8 cellular contexts compared by ENCODE assay signal in the genomic region with DNA sequence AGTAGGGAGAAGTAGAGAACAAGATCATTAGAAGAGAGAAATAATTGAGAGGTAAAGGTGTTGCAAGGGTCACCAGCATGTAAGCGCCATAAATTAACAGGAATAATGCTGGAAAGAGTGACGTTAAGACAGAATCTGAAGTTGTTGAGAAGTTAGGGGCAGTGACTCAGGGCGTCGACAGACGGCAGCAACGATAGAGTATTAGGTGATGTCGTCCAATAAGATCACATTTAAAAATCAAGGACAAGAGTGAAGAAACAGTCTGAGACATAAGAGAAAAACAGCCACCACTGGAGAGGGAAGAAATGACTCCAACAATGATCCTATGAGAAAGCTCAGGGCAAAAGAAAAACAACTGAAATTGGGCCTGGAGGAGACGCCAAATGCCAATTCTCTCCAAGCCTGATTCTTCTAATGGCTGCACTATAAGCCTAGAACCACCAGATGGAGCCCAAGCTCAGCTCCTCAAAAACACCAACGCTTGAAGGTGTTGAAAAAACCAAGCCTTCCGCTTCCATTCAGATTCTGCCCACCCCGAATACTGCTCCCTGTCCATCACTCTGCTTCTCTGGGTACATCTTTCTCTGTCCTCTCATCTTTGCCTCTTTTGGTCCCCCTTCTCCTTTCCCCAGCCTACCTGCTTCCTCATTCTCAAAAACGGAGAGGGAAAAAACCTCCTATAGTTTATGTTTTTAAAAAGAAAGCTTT.
DNase-seq lines count a peak whose midpoint lies in the region; ATAC-seq and TF ChIP-seq lines count a peak whose summit lies in the region.

No MANE protein-coding gene starts in this region.

- ATAC-seq in SK-N-SH treated with all-trans-retinoic acid at 6 μM for 48 hours (peak; percentile 55), HG03045 (IDR thresholded peaks at IDR 0.05; ENCODE audit: unreplicated experiment) (no peak)

- no peaks in the 10 kb centered on the region for H3K27me3 Mint-ChIP-seq in activated naive CD8-positive, alpha-beta T cell
- H3K27me3 Mint-ChIP-seq in glutamatergic neuron (ENCODE audit: unreplicated experiment), result peaks cover 4% of the 10 kb centered on the region

- peak; percentile 86 for TF ChIP-seq CTCF in glutamatergic neuron (IDR thresholded peaks at IDR 0.05; ENCODE audit: partially characterized antibody, unreplicated experiment)

- H3K4me3 Mint-ChIP-seq in activated naive CD8-positive, alpha-beta T cell, result no peak overlapping the region
- H3K4me3 Mint-ChIP-seq in glutamatergic neuron (ENCODE audit: unreplicated experiment), result peak overlapping the region; percentile 19

- H3K27ac Mint-ChIP-seq in activated naive CD8-positive, alpha-beta T cell, result peak overlapping the region; percentile 19
- H3K27ac Mint-ChIP-seq in glutamatergic neuron (ENCODE audit: unreplicated experiment), result peak overlapping the region; percentile 44

- no peaks in the 10 kb centered on the region for H3K9me3 Mint-ChIP-seq in activated naive CD8-positive, alpha-beta T cell (ENCODE audit: low read depth)
- peaks cover 8% of the 10 kb centered on the region for H3K9me3 Mint-ChIP-seq in glutamatergic neuron (ENCODE audit: unreplicated experiment)

- H3K36me3 Mint-ChIP-seq in activated naive CD8-positive, alpha-beta T cell, result peaks cover 2% of the 10 kb centered on the region
- peaks cover 5% of the 10 kb centered on the region for H3K36me3 Mint-ChIP-seq in glutamatergic neuron (ENCODE audit: unreplicated experiment)

- peak; percentile 85 for DNase-seq in ELF-1 (ENCODE audit: low read depth, low spot score)
- DNase-seq in NAMALWA (ENCODE audit: low spot score), result peak; percentile 83
- peak; percentile 54 for DNase-seq in glutamatergic neuron
- DNase-seq in pons (ENCODE audit: low spot score), result peak; percentile 80
- DNase-seq in HPDE6-E6E7 (ENCODE audit: extremely low spot score), result no peak

- peaks cover 41% of the 10 kb centered on the region for H3K4me1 Mint-ChIP-seq in activated naive CD8-positive, alpha-beta T cell (ENCODE audit: low read depth)
- peaks cover 42% of the 10 kb centered on the region for H3K4me1 Mint-ChIP-seq in glutamatergic neuron (ENCODE audit: low read depth, unreplicated experiment)

TF ChIP-seq in SK-N-SH treated with all-trans-retinoic acid at 6 μM for 48 hours, 23 proteins besides CTCF, POLR2A, EP300 and RAD21:
- TF ChIP-seq ESRRG (CRISPR knock-in tag; IDR thresholded peaks at IDR 0.05) (no peak), TCF4 (CRISPR knock-in tag; IDR thresholded peaks at IDR 0.05; ENCODE audit: borderline replicate concordance) (no peak), PPARA (CRISPR knock-in tag; IDR thresholded peaks at IDR 0.05; ENCODE audit: borderline replicate concordance) (no peak), SNAI2 (CRISPR knock-in tag; IDR thresholded peaks at IDR 0.05) (no peak)
- TF ChIP-seq, protein P1, sequence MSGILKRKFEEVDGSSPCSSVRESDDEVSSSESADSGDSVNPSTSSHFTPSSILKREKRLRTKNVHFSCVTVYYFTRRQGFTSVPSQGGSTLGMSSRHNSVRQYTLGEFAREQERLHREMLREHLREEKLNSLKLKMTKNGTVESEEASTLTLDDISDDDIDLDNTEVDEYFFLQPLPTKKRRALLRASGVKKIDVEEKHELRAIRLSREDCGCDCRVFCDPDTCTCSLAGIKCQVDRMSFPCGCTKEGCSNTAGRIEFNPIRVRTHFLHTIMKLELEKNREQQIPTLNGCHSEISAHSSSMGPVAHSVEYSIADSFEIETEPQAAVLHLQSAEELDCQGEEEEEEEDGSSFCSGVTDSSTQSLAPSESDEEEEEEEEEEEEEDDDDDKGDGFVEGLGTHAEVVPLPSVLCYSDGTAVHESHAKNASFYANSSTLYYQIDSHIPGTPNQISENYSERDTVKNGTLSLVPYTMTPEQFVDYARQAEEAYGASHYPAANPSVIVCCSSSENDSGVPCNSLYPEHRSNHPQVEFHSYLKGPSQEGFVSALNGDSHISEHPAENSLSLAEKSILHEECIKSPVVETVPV (CRISPR knock-in tag; IDR thresholded peaks at IDR 0.05), result no peak
- TF ChIP-seq, protein P2, sequence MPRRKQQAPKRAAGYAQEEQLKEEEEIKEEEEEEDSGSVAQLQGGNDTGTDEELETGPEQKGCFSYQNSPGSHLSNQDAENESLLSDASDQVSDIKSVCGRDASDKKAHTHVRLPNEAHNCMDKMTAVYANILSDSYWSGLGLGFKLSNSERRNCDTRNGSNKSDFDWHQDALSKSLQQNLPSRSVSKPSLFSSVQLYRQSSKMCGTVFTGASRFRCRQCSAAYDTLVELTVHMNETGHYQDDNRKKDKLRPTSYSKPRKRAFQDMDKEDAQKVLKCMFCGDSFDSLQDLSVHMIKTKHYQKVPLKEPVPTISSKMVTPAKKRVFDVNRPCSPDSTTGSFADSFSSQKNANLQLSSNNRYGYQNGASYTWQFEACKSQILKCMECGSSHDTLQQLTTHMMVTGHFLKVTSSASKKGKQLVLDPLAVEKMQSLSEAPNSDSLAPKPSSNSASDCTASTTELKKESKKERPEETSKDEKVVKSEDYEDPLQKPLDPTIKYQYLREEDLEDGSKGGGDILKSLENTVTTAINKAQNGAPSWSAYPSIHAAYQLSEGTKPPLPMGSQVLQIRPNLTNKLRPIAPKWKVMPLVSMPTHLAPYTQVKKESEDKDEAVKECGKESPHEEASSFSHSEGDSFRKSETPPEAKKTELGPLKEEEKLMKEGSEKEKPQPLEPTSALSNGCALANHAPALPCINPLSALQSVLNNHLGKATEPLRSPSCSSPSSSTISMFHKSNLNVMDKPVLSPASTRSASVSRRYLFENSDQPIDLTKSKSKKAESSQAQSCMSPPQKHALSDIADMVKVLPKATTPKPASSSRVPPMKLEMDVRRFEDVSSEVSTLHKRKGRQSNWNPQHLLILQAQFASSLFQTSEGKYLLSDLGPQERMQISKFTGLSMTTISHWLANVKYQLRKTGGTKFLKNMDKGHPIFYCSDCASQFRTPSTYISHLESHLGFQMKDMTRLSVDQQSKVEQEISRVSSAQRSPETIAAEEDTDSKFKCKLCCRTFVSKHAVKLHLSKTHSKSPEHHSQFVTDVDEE (CRISPR knock-in tag; IDR thresholded peaks at IDR 0.05), result 0 out of 2 replicates have a peak, but pooled peaks have one; percentile 22
